In genomic region chr1:185931438-185931837, GRCh38 we compare ENCODE assay signal across 1 cellular context.
TF ChIP-seq lines count a peak whose summit lies in the region.

No MANE protein-coding gene starts in this region.

TF ChIP-seq in GM23338, 12 proteins besides CTCF, POLR2A, EP300 and RAD21 (continued from another document):
- TF ChIP-seq ZNF462 (CRISPR knock-in tag; IDR thresholded peaks at IDR 0.05), result no peak
